In genomic region chr2:107215764-107216398, GRCh38 we compare ENCODE assay signal across 29 cellular contexts.
"Had no signal": no experiment of that assay in that cellular context is flagged by ENCODE, and none has a peak within 500 bp of the region (broad histone marks: within the 10 kb centered on the region; RNA-seq: fewer than 3 reads in every experiment).

No MANE protein-coding gene starts in this region.

- DNase-seq: activated B cell treated with CpG ODN at 0.5 μM for 24 hours; activated CD4-positive, alpha-beta memory T cell treated with anti-CD3 and anti-CD28 coated beads, Interleukin-2, amount 10 ng/mL, durations not matched to agents 7 days and 5 days; activated CD4-positive, alpha-beta T cell treated with anti-CD3 and anti-CD28 coated beads for 1 hour; activated CD4-positive, alpha-beta T cell treated with anti-CD3 and anti-CD28 coated beads for 36 hours; activated CD4-positive, alpha-beta T cell treated with anti-CD3 and anti-CD28 coated beads for 48 hours; activated CD4-positive, alpha-beta T cell treated with anti-CD3 and anti-CD28 coated beads, Interleukin-2, amount 10 ng/mL, durations not matched to agents 7 days and 5 days; activated CD4-positive, alpha-beta T cell treated with anti-CD3 and anti-CD28 coated beads, Interleukin-2, amount 50 U/mL, for 48 hours; activated CD8-positive, alpha-beta memory T cell treated with anti-CD3 and anti-CD28 coated beads for 24 hours; activated CD8-positive, alpha-beta memory T cell treated with anti-CD3 and anti-CD28 coated beads, Interleukin-2, amount 10 ng/mL, durations not matched to agents 7 days and 5 days; activated CD8-positive, alpha-beta memory T cell treated with anti-CD3 and anti-CD28 coated beads, Interleukin-2, amount 50 U/mL, for 48 hours; activated CD8-positive, alpha-beta T cell treated with anti-CD3 and anti-CD28 coated beads, Interleukin-2, amount 10 ng/mL, durations not matched to agents 7 days and 5 days; activated effector memory CD4-positive, alpha-beta T cell treated with Interleukin-2 at 50 U/mL for 16 hours; activated gamma-delta T cell; activated naive CD4-positive, alpha-beta T cell treated with anti-CD3 and anti-CD28 coated beads, Interleukin-2, amount 10 ng/mL, durations not matched to agents 7 days and 5 days; activated naive CD4-positive, alpha-beta T cell treated with Interleukin-2 at 50 U/mL for 16 hours; activated naive CD8-positive, alpha-beta T cell treated with anti-CD3 and anti-CD28 coated beads, Interleukin-2, amount 10 ng/mL, durations not matched to agents 7 days and 5 days; activated naive CD8-positive, alpha-beta T cell treated with anti-CD3 and anti-CD28 coated beads, Interleukin-2, amount 50 U/mL, for 24 hours; activated T-cell treated with anti-CD3 and anti-CD28 coated beads, Interleukin-2, amount 50 U/mL, for 24 hours; activated T-cell treated with anti-CD3 and anti-CD28 coated beads, Interleukin-2, amount 50 U/mL, for 48 hours; amygdala; anterior cingulate cortex; central memory CD4-positive, alpha-beta T cell; SW 1271; T-helper 1 cell; T-helper 2 cell; T-helper 9 cell had no signal

- H3K4me3 ChIP-seq: ascending aorta, cardiac muscle cell had no signal

- H3K36me3 ChIP-seq: ascending aorta, cardiac muscle cell had no signal

- H3K27me3 ChIP-seq: ascending aorta, cardiac muscle cell had no signal

- H3K27ac ChIP-seq: ascending aorta, cardiac muscle cell, VCaP had no signal

- H3K4me1 ChIP-seq: ascending aorta had no signal

- H3K9me3 ChIP-seq: ascending aorta had no signal

- ATAC-seq: activated CD4-positive, alpha-beta T cell treated with anti-CD3 and anti-CD28 coated beads for 36 hours; activated CD8-positive, alpha-beta memory T cell treated with anti-CD3 and anti-CD28 coated beads, Interleukin-2, amount 10 ng/mL, durations not matched to agents 7 days and 5 days; activated CD8-positive, alpha-beta T cell treated with anti-CD3 and anti-CD28 coated beads, Interleukin-2, amount 10 ng/mL, durations not matched to agents 7 days and 5 days; activated naive CD8-positive, alpha-beta T cell treated with anti-CD3 and anti-CD28 coated beads, Interleukin-2, amount 50 U/mL, for 24 hours had no signal
